18 cellular contexts compared by ENCODE assay signal in the genomic region with DNA sequence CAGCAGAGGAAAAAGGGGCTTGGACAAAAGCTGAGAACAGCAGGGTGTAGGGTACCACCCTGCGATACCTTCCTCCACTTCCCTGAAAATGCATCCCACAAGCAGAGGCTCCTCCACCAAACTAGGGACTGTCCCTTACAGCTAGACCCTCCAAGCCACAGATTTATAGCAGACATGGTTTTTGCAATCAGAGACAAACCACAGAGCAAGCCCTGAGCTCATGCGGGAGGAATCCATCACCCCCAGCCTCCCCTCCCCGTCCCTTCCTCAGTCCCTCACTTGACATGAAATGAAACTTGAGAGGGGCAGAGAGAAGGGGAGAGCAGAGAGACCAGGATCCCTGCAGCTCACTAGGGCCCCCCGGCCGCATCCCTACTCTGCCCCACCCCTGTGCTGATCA.
DNase-seq lines count a peak whose midpoint lies in the region; ATAC-seq, FAIRE-seq and TF ChIP-seq lines count a peak whose summit lies in the region.
"Had no signal": no experiment of that assay in that cellular context is flagged by ENCODE, and none has a peak within 500 bp of the region (broad histone marks: within the 10 kb centered on the region; RNA-seq: fewer than 3 reads in every experiment).

No MANE protein-coding gene starts in this region.

- H3K36me3 Mint-ChIP-seq in T-helper 1 cell treated with Interleukin-12 subunit alpha and Interleukin-12 subunit beta and Interleukin-4 antibody, amounts not matched to agents 30 μg/mL and 1 μg/mL, for 36 hours (ENCODE audit: low read depth), result peaks cover 2% of the 10 kb centered on the region

- H3K27ac ChIP-seq in kidney (ENCODE audit: low read depth in 2 of 2, low read length in 2 of 2) (peak overlapping the region in 1 of 2 donors; percentile 14), thoracic aorta (peak overlapping the region; percentile 89)
- H3K27ac ChIP-seq: 22Rv1 had no signal

- H3K36me3 ChIP-seq in kidney (ENCODE audit: control insufficient read depth in 1 of 2, insufficient read depth in 2 of 2, low read length in 2 of 2), result no peaks in the 10 kb centered on the region
- no peaks in the 10 kb centered on the region for H3K36me3 ChIP-seq in thoracic aorta

- no peaks in the 10 kb centered on the region for H3K27me3 ChIP-seq in thoracic aorta (replicated peaks; ENCODE audit: insufficient read depth)

- FAIRE-seq in kidney (lab: Jason Lieb, UNC) (no peak), HTR-8/SVneo (lab: Jason Lieb, UNC) (no peak)

- TF ChIP-seq CTCF in kidney (IDR thresholded peaks at IDR 0.05; ENCODE audit: borderline replicate concordance, extremely low read depth, insufficient read depth) (no peak), thoracic aorta (IDR thresholded peaks at IDR 0.05) (no peak)

- H3K9ac ChIP-seq in kidney (ENCODE audit: low read length in 2 of 2), result no peak overlapping the region

- peaks cover 68% of the 10 kb centered on the region for H3K4me1 Mint-ChIP-seq in T-helper 1 cell treated with Interleukin-12 subunit alpha and Interleukin-12 subunit beta and Interleukin-4 antibody, amounts not matched to agents 30 μg/mL and 1 μg/mL, for 36 hours (ENCODE audit: low read depth)

- no peak for ATAC-seq in thoracic aorta (ENCODE audit: insufficient number of reproducible peaks, low FRiP score, low read depth)
- no peak for ATAC-seq in HG02885 (IDR thresholded peaks at IDR 0.05; ENCODE audit: poor library complexity, unreplicated experiment)
- ATAC-seq: activated T-cell treated with anti-CD3 and anti-CD28 coated beads, Interleukin-2, amount 50 U/mL, for 4 hours had no signal

- peaks cover 30 to 50% of the 10 kb centered on the region in 2 donors for H3K4me1 ChIP-seq in kidney (ENCODE audit: control insufficient read depth in 1 of 2, insufficient read depth in 1 of 2, low read depth in 1 of 2, low read length in 2 of 2)
- peaks cover 76 to 100% of the 10 kb centered on the region in 2 donors for H3K4me1 ChIP-seq in thoracic aorta (ENCODE audit: control insufficient read depth in 1 of 2, low read depth in 2 of 2)

- peak overlapping the region; percentile 31 for H3K27ac Mint-ChIP-seq in T-helper 1 cell treated with Interleukin-12 subunit alpha and Interleukin-12 subunit beta and Interleukin-4 antibody, amounts not matched to agents 30 μg/mL and 1 μg/mL, for 36 hours
- H3K27ac Mint-ChIP-seq: activated B cell treated with CpG ODN at 0.5 μM for 24 hours had no signal

- no peak overlapping the region for H3K4me3 ChIP-seq in kidney (ENCODE audit: low read length in 2 of 2)
- H3K4me3 ChIP-seq in thoracic aorta, result no peak overlapping the region

- H3K4me3 Mint-ChIP-seq in T-helper 1 cell treated with Interleukin-12 subunit alpha and Interleukin-12 subunit beta and Interleukin-4 antibody, amounts not matched to agents 30 μg/mL and 1 μg/mL, for 36 hours, result no peak overlapping the region
- H3K4me3 Mint-ChIP-seq: activated B cell treated with CpG ODN at 0.5 μM for 24 hours had no signal

- DNase-seq in T-helper 1 cell (no peak), amniotic epithelial cell (ENCODE audit: low read depth) (peak; percentile 51), kidney (peak; percentile 30), thoracic aorta (ENCODE audit: low spot score) (no peak), Ammon's horn (ENCODE audit: low spot score) (no peak), HTR-8/SVneo (ENCODE audit: insufficient read length, low spot score) (no peak)
- DNase-seq: activated B cell treated with CpG ODN at 0.5 μM for 24 hours; activated T-cell treated with anti-CD3 and anti-CD28 coated beads, Interleukin-2, amount 50 U/mL, for 4 hours; COR-L47; effector memory CD4-positive, alpha-beta T cell; H9; Kasumi-1; NCI-H1436; NCI-H510A treated with DMSO at 0.1 percent for 48 hours; stimulated activated CD4-positive, alpha-beta T cell treated with anti-CD3 and anti-CD28 coated beads, Interleukin-1b, Interleukin-23, amount 100 ng/mL, for 48 hours had no signal

- H3K9me3 ChIP-seq in kidney (ENCODE audit: control insufficient read depth in 1 of 2, low read length in 2 of 2) (no peaks in the 10 kb centered on the region), thoracic aorta (no peaks in the 10 kb centered on the region)

- no peaks in the 10 kb centered on the region for H3K27me3 Mint-ChIP-seq in T-helper 1 cell treated with Interleukin-12 subunit alpha and Interleukin-12 subunit beta and Interleukin-4 antibody, amounts not matched to agents 30 μg/mL and 1 μg/mL, for 36 hours (ENCODE audit: low read depth)
- H3K27me3 Mint-ChIP-seq: activated B cell treated with CpG ODN at 0.5 μM for 24 hours had no signal

- H3K9me3 Mint-ChIP-seq in T-helper 1 cell treated with Interleukin-12 subunit alpha and Interleukin-12 subunit beta and Interleukin-4 antibody, amounts not matched to agents 30 μg/mL and 1 μg/mL, for 36 hours, result no peaks in the 10 kb centered on the region
- H3K9me3 Mint-ChIP-seq: activated B cell treated with CpG ODN at 0.5 μM for 24 hours; activated T-cell treated with anti-CD3 and anti-CD28 coated beads, Interleukin-2, amount 50 U/mL, for 4 hours; H9 had no signal

- intact Hi-C loops in kidney (cut with DNase I), result no loop called here

Comparison
In these comparisons a context has a peak if more than half of its experiments do, and no peak if none do; other contexts are left out.
1. DNase-seq: peak in amniotic epithelial cell (single experiment) and kidney (single experiment); none in T-helper 1 cell (0 of 5), thoracic aorta (single experiment), Ammon's horn (single experiment) and HTR-8/SVneo (single experiment).